Comparison of ENCODE assay signal across 1 cellular context in the genomic region with DNA sequence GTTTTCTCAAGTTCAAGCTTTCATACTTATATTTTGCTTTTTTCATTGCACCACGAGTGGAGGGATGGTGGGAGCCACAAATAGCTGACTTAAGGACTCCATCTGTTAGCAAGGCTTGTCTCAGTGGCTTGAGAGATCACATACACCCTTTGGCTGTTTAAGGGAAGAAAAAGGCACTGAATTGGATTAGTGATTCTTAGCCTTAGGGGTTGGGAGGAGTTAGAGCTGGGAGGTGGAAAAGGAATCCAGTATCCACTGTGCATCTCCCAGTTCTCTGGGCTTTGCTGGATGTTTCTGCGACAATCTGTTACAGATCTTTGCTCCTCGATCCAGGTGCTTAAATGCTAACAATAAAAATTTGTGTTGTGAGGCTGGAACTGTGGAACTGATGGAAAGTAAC.
TF ChIP-seq lines count a peak whose summit lies in the region.

No MANE protein-coding gene starts in this region.

TF ChIP-seq in GM23338, 12 proteins besides CTCF, POLR2A, EP300 and RAD21 (continued from another document):
- TF ChIP-seq, protein P1, sequence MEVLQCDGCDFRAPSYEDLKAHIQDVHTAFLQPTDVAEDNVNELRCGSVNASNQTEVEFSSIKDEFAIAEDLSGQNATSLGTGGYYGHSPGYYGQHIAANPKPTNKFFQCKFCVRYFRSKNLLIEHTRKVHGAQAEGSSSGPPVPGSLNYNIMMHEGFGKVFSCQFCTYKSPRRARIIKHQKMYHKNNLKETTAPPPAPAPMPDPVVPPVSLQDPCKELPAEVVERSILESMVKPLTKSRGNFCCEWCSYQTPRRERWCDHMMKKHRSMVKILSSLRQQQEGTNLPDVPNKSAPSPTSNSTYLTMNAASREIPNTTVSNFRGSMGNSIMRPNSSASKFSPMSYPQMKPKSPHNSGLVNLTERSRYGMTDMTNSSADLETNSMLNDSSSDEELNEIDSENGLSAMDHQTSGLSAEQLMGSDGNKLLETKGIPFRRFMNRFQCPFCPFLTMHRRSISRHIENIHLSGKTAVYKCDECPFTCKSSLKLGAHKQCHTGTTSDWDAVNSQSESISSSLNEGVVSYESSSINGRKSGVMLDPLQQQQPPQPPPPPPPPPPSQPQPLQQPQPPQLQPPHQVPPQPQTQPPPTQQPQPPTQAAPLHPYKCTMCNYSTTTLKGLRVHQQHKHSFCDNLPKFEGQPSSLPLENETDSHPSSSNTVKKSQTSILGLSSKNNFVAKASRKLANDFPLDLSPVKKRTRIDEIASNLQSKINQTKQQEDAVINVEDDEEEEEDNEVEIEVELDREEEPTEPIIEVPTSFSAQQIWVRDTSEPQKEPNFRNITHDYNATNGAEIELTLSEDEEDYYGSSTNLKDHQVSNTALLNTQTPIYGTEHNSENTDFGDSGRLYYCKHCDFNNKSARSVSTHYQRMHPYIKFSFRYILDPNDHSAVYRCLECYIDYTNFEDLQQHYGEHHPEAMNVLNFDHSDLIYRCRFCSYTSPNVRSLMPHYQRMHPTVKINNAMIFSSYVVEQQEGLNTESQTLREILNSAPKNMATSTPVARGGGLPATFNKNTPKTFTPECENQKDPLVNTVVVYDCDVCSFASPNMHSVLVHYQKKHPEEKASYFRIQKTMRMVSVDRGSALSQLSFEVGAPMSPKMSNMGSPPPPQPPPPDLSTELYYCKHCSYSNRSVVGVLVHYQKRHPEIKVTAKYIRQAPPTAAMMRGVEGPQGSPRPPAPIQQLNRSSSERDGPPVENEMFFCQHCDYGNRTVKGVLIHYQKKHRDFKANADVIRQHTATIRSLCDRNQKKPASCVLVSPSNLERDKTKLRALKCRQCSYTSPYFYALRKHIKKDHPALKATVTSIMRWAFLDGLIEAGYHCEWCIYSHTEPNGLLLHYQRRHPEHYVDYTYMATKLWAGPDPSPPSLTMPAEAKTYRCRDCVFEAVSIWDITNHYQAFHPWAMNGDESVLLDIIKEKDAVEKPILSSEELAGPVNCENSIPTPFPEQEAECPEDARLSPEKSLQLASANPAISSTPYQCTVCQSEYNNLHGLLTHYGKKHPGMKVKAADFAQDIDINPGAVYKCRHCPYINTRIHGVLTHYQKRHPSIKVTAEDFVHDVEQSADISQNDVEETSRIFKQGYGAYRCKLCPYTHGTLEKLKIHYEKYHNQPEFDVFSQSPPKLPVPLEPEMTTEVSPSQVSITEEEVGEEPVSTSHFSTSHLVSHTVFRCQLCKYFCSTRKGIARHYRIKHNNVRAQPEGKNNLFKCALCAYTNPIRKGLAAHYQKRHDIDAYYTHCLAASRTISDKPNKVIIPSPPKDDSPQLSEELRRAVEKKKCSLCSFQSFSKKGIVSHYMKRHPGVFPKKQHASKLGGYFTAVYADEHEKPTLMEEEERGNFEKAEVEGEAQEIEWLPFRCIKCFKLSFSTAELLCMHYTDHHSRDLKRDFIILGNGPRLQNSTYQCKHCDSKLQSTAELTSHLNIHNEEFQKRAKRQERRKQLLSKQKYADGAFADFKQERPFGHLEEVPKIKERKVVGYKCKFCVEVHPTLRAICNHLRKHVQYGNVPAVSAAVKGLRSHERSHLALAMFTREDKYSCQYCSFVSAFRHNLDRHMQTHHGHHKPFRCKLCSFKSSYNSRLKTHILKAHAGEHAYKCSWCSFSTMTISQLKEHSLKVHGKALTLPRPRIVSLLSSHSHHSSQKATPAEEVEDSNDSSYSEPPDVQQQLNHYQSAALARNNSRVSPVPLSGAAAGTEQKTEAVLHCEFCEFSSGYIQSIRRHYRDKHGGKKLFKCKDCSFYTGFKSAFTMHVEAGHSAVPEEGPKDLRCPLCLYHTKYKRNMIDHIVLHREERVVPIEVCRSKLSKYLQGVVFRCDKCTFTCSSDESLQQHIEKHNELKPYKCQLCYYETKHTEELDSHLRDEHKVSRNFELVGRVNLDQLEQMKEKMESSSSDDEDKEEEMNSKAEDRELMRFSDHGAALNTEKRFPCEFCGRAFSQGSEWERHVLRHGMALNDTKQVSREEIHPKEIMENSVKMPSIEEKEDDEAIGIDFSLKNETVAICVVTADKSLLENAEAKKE (CRISPR knock-in tag; IDR thresholded peaks at IDR 0.05) = no peak
- TF ChIP-seq, protein P2, sequence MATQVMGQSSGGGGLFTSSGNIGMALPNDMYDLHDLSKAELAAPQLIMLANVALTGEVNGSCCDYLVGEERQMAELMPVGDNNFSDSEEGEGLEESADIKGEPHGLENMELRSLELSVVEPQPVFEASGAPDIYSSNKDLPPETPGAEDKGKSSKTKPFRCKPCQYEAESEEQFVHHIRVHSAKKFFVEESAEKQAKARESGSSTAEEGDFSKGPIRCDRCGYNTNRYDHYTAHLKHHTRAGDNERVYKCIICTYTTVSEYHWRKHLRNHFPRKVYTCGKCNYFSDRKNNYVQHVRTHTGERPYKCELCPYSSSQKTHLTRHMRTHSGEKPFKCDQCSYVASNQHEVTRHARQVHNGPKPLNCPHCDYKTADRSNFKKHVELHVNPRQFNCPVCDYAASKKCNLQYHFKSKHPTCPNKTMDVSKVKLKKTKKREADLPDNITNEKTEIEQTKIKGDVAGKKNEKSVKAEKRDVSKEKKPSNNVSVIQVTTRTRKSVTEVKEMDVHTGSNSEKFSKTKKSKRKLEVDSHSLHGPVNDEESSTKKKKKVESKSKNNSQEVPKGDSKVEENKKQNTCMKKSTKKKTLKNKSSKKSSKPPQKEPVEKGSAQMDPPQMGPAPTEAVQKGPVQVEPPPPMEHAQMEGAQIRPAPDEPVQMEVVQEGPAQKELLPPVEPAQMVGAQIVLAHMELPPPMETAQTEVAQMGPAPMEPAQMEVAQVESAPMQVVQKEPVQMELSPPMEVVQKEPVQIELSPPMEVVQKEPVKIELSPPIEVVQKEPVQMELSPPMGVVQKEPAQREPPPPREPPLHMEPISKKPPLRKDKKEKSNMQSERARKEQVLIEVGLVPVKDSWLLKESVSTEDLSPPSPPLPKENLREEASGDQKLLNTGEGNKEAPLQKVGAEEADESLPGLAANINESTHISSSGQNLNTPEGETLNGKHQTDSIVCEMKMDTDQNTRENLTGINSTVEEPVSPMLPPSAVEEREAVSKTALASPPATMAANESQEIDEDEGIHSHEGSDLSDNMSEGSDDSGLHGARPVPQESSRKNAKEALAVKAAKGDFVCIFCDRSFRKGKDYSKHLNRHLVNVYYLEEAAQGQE (IDR thresholded peaks at IDR 0.05; ENCODE audit: unreplicated experiment) = no peak
- TF ChIP-seq POLR2AphosphoS5 (IDR thresholded peaks at IDR 0.05; ENCODE audit: low read depth) (no peak), JUNB (IDR thresholded peaks at IDR 0.05; ENCODE audit: unreplicated experiment) (no peak), ZNF331 (CRISPR knock-in tag; IDR thresholded peaks at IDR 0.05; ENCODE audit: low read depth) (no peak), STAT1 (IDR thresholded peaks at IDR 0.05; ENCODE audit: unreplicated experiment) (no peak), ZNF114 (CRISPR knock-in tag; IDR thresholded peaks at IDR 0.05) (no peak), EZH2 (IDR thresholded peaks at IDR 0.05; ENCODE audit: low read depth, unreplicated experiment) (no peak), NANOG (IDR thresholded peaks at IDR 0.05; ENCODE audit: borderline replicate concordance) (no peak)
TF ChIP-seq in GM23338: peak in this region for 0.
